ENCODE assay signal across 35 cellular contexts in genomic region chr21:35530726-35531125, GRCh38.
DNase-seq lines count a peak whose midpoint lies in the region; ATAC-seq and TF ChIP-seq lines count a peak whose summit lies in the region.
"Had no signal": no experiment of that assay in that cellular context is flagged by ENCODE, and none has a peak within 500 bp of the region (broad histone marks: within the 10 kb centered on the region; RNA-seq: fewer than 3 reads in every experiment).

No MANE protein-coding gene starts in this region.

- H3K27ac ChIP-seq in neutrophil (peak overlapping the region; percentile 89), Peyer's patch (no peak overlapping the region)
- H3K27ac ChIP-seq: esophagus squamous epithelium, foreskin keratinocyte, ovary, stomach, thyroid gland, vagina had no signal

- ATAC-seq in HG03432 (IDR thresholded peaks at IDR 0.05; ENCODE audit: unreplicated experiment) = no peak
- ATAC-seq in HG03457 (IDR thresholded peaks at IDR 0.05; ENCODE audit: unreplicated experiment) = no peak
- ATAC-seq: foreskin keratinocyte had no signal

- TF ChIP-seq POLR2A in NB4 (IDR thresholded peaks at IDR 0.05; ENCODE audit: extremely low read depth, insufficient read length) (no peak), Peyer's patch (IDR thresholded peaks at IDR 0.05) (no peak)

- peaks cover 42 to 47% of the 10 kb centered on the region in 2 experiments for H3K4me1 ChIP-seq in neutrophil (ENCODE audit: control insufficient read depth in 1 of 2, insufficient read depth in 1 of 2, low read depth in 1 of 2, low read length in 1 of 2)
- peaks cover 0 to 8% (median 2%) of the 10 kb centered on the region in 4 donors for H3K4me1 ChIP-seq in Peyer's patch

- H3K27me3 ChIP-seq in neutrophil (no peaks in the 10 kb centered on the region), Peyer's patch (no peaks in the 10 kb centered on the region)
- H3K27me3 ChIP-seq: brain microvascular endothelial cell, esophagus squamous epithelium, foreskin keratinocyte, ovary, stomach, thyroid gland, vagina had no signal

- H3K9me3 ChIP-seq in neutrophil (no peaks in the 10 kb centered on the region), Peyer's patch (no peaks in the 10 kb centered on the region)
- H3K9me3 ChIP-seq: Caco-2, esophagus squamous epithelium, ovary, thyroid gland, vagina had no signal

- H3K4me3 ChIP-seq in NB4 (ENCODE audit: low read depth, low read length) (no peak overlapping the region), neutrophil (ENCODE audit: low read depth in 1 of 2, low read length in 1 of 2) (peak overlapping the region in 1 of 2 experiments; percentile 26), Peyer's patch (no peak overlapping the region)
- H3K4me3 ChIP-seq: dorsolateral prefrontal cortex, esophagus squamous epithelium, lung, ovary, skin epidermis, stomach, thyroid gland, vagina had no signal

- peaks cover 19% of the 10 kb centered on the region for H3K9me3 Mint-ChIP-seq in activated T-helper 2 cell treated with anti-CD3 and anti-CD28 coated beads, Interferon-gamma antibody, Interleukin-2, Interleukin-4, amounts not matched to agents 10 μg/mL and 5 μg/mL and 100 μg/mL, durations not matched to agents 14 hours and 24 hours and 36 hours

- peaks cover 42% of the 10 kb centered on the region for H3K4me1 Mint-ChIP-seq in activated T-helper 2 cell treated with anti-CD3 and anti-CD28 coated beads, Interferon-gamma antibody, Interleukin-2, Interleukin-4, amounts not matched to agents 10 μg/mL and 5 μg/mL and 100 μg/mL, durations not matched to agents 14 hours and 24 hours and 36 hours (ENCODE audit: low read depth)

- no peaks in the 10 kb centered on the region for H3K36me3 ChIP-seq in neutrophil
- H3K36me3 ChIP-seq in Peyer's patch = no peaks in the 10 kb centered on the region
- H3K36me3 ChIP-seq: brain microvascular endothelial cell, esophagus squamous epithelium, ovary, stomach, thyroid gland, vagina had no signal

- intact Hi-C loops in activated T-helper 2 cell treated with anti-CD3 and anti-CD28 coated beads, Interferon-gamma antibody, Interleukin-2, Interleukin-4, amounts not matched to agents 10 μg/mL and 5 μg/mL and 100 μg/mL, durations not matched to agents 14 hours and 24 hours and 36 hours (cut with micrococcal nuclease) = no loop called here

- no peak overlapping the region for H3K4me3 Mint-ChIP-seq in activated T-helper 2 cell treated with anti-CD3 and anti-CD28 coated beads, Interferon-gamma antibody, Interleukin-2, Interleukin-4, amounts not matched to agents 10 μg/mL and 5 μg/mL and 100 μg/mL, durations not matched to agents 14 hours and 24 hours and 36 hours (ENCODE audit: low read depth)
- H3K4me3 Mint-ChIP-seq: activated CD4-positive, alpha-beta memory T cell treated with anti-CD3 and anti-CD28 coated beads, Interleukin-2, amount 10 ng/mL, durations not matched to agents 7 days and 5 days; B cell had no signal

- peak; percentile 72 for DNase-seq in CD1c-positive myeloid dendritic cell (ENCODE audit: extremely low spot score)
- DNase-seq in NB4 (ENCODE audit: low read depth) = peak; percentile 45
- no peak for DNase-seq in activated T-helper 2 cell treated with anti-CD3 and anti-CD28 coated beads, Interferon-gamma antibody, Interleukin-2, Interleukin-4, amounts not matched to agents 10 μg/mL and 5 μg/mL and 100 μg/mL, durations not matched to agents 14 hours and 24 hours and 36 hours (ENCODE audit: low spot score)
- DNase-seq in Peyer's patch = no peak
- DNase-seq in T-helper 1 cell = no peak
- DNase-seq: activated CD4-positive, alpha-beta memory T cell treated with anti-CD3 and anti-CD28 coated beads, Interleukin-2, amount 10 ng/mL, durations not matched to agents 7 days and 5 days; activated CD4-positive, CD25-positive, alpha-beta regulatory T cell treated with anti-CD3 and anti-CD28 coated beads, Interleukin-2, amount 50 U/mL, for 72 hours; activated CD8-positive, alpha-beta memory T cell treated with anti-CD3 and anti-CD28 coated beads, Interleukin-2, amount 50 U/mL, for 48 hours; activated naive CD4-positive, alpha-beta T cell treated with anti-CD3 and anti-CD28 coated beads, Interleukin-2, amount 50 U/mL, for 16 hours; brain microvascular endothelial cell; Caco-2; dorsolateral prefrontal cortex; esophagus squamous epithelium; foreskin keratinocyte; H7; kidney glomerular epithelial cell; MM.1S; NCI-H1436 treated with DMSO at 0.1 percent for 48 hours; NCI-H2081 treated with DMSO at 0.1 percent for 48 hours; NCI-H226; NCI-H526 treated with DMSO at 0.1 percent for 48 hours; ovary; retina; stimulated activated CD4-positive, alpha-beta T cell treated with anti-CD3 and anti-CD28 coated beads, Interleukin-1b, Interleukin-23, amount 100 ng/mL, for 48 hours; stomach; T-helper 2 cell; thyroid gland had no signal

- H3K27ac Mint-ChIP-seq in activated T-helper 2 cell treated with anti-CD3 and anti-CD28 coated beads, Interferon-gamma antibody, Interleukin-2, Interleukin-4, amounts not matched to agents 10 μg/mL and 5 μg/mL and 100 μg/mL, durations not matched to agents 14 hours and 24 hours and 36 hours = peak overlapping the region; percentile 49
- H3K27ac Mint-ChIP-seq: activated CD4-positive, alpha-beta memory T cell treated with anti-CD3 and anti-CD28 coated beads, Interleukin-2, amount 10 ng/mL, durations not matched to agents 7 days and 5 days; activated T-helper 1 cell treated with anti-CD3 and anti-CD28 coated beads, Interleukin-12 subunit alpha, Interleukin-12 subunit beta, Interleukin-2, Interleukin-4 antibody, amounts not matched to agents 30 ng/mL and 10 ng/mL and 1 ng/mL, durations not matched to agents 14 hours and 24 hours and 36 hours had no signal

- TF ChIP-seq CTCF in NB4 (IDR thresholded peaks at IDR 0.05; ENCODE audit: low read depth, low read length) (no peak), neutrophil (IDR thresholded peaks at IDR 0.05) (no peak), Peyer's patch (IDR thresholded peaks at IDR 0.05) (no peak)

- H3K36me3 Mint-ChIP-seq in activated T-helper 2 cell treated with anti-CD3 and anti-CD28 coated beads, Interferon-gamma antibody, Interleukin-2, Interleukin-4, amounts not matched to agents 10 μg/mL and 5 μg/mL and 100 μg/mL, durations not matched to agents 14 hours and 24 hours and 36 hours (ENCODE audit: low read depth) = peaks cover 8% of the 10 kb centered on the region

- no peaks in the 10 kb centered on the region for H3K27me3 Mint-ChIP-seq in activated T-helper 2 cell treated with anti-CD3 and anti-CD28 coated beads, Interferon-gamma antibody, Interleukin-2, Interleukin-4, amounts not matched to agents 10 μg/mL and 5 μg/mL and 100 μg/mL, durations not matched to agents 14 hours and 24 hours and 36 hours (ENCODE audit: low read depth)
- H3K27me3 Mint-ChIP-seq: activated CD4-positive, alpha-beta memory T cell treated with anti-CD3 and anti-CD28 coated beads, Interleukin-2, amount 10 ng/mL, durations not matched to agents 7 days and 5 days; B cell had no signal

Comparison
In these comparisons a context has a peak if more than half of its experiments do, and no peak if none do; other contexts are left out.
1. DNase-seq: peak in CD1c-positive myeloid dendritic cell (single experiment) and NB4 (single experiment); none in activated T-helper 2 cell treated with anti-CD3 and anti-CD28 coated beads, Interferon-gamma antibody, Interleukin-2, Interleukin-4, amounts not matched to agents 10 μg/mL and 5 μg/mL and 100 μg/mL, durations not matched to agents 14 hours and 24 hours and 36 hours (single experiment), Peyer's patch (0 of 3) and T-helper 1 cell (0 of 5).